25 cellular contexts compared by ENCODE assay signal in genomic region chr3:146164506-146164905, GRCh38. TPM values are rescaled to one million over a fixed set of nuclear protein-coding genes. Genes with fewer than 3 reads are reported as not detected.
DNase-seq lines count a peak whose midpoint lies in the region; FAIRE-seq and TF ChIP-seq lines count a peak whose summit lies in the region.
"Had no signal": no experiment of that assay in that cellular context is flagged by ENCODE, and none has a peak within 500 bp of the region (broad histone marks: within the 10 kb centered on the region; RNA-seq: fewer than 3 reads in every experiment).

No MANE protein-coding gene starts in this region.

- CTCF ChIA-PET in MCF 10A (lab: Yijun Ruan, JAX) = interaction anchor here (0.6 to 1.6 kb wide), 7 partner anchors 17 to 352 kb away, joined by 3 to 6 read pairs (median 4); no protein-coding TSS in a partner anchor

- H3K27ac ChIP-seq in breast epithelium (no peak overlapping the region), brain microvascular endothelial cell (peak overlapping the region; percentile 91), keratinocyte (ENCODE audit: control insufficient read depth, insufficient read depth, low read length) (peak overlapping the region; percentile 63), thyroid gland (peak overlapping the region; percentile 64 to 96 (median 95))
- H3K27ac ChIP-seq: SJCRH30 had no signal

- no peaks in the 10 kb centered on the region for H3K79me2 ChIP-seq in keratinocyte (ENCODE audit: control insufficient read depth, insufficient read depth, low read length)

- no peaks in the 10 kb centered on the region for H3K27me3 Mint-ChIP-seq in MCF 10A (ENCODE audit: insufficient read depth, unreplicated experiment)

- H3K27me3 ChIP-seq in breast epithelium (no peaks in the 10 kb centered on the region), brain microvascular endothelial cell (replicated peaks) (no peaks in the 10 kb centered on the region), keratinocyte (ENCODE audit: control insufficient read depth, extremely low read depth, insufficient read depth, low read length) (no peaks in the 10 kb centered on the region), thyroid gland (no peaks in the 10 kb centered on the region)
- H3K27me3 ChIP-seq: SJCRH30, tibial nerve had no signal

- H3K4me3 Mint-ChIP-seq in MCF 10A (ENCODE audit: unreplicated experiment) = peak overlapping the region; percentile 55
- H3K4me3 Mint-ChIP-seq: activated CD4-positive, alpha-beta T cell treated with anti-CD3 and anti-CD28 coated beads, Interleukin-2, amount 10 ng/mL, durations not matched to agents 24 days and 14 days; activated CD8-positive, alpha-beta memory T cell treated with anti-CD3 and anti-CD28 coated beads, Interleukin-2, amount 10 ng/mL, durations not matched to agents 7 days and 5 days; activated naive CD8-positive, alpha-beta T cell; activated T-helper 1 cell treated with anti-CD3 and anti-CD28 coated beads, Interleukin-12 subunit alpha, Interleukin-12 subunit beta, Interleukin-2, Interleukin-4 antibody, amounts not matched to agents 30 ng/mL and 10 ng/mL and 1 ng/mL, durations not matched to agents 14 hours and 24 hours and 36 hours; natural killer cell treated with Interleukin-12 subunit alpha and Interleukin-12 subunit beta and Interleukin-15 and Interleukin-18, amount 100 ng/mL, for 72 hours; stimulated activated memory B cell treated with anti-CD40 and anti-IgM and Interleukin-4, amounts not matched to agents 10 μg/mL and 1 μg/mL and 100 μg/mL, for 72 hours; T-helper 17 cell had no signal

- TF ChIP-seq CTCF in MCF 10A (IDR thresholded peaks at IDR 0.05; ENCODE audit: unreplicated experiment) (no peak), breast epithelium (IDR thresholded peaks at IDR 0.05) (no peak), brain microvascular endothelial cell (IDR thresholded peaks at IDR 0.05; ENCODE audit: low read depth, low read length, missing control alignments) (no peak), keratinocyte (optimal IDR thresholded peaks at IDR 0.05 in 1 of 3, IDR thresholded peaks at IDR 0.05 in 1 of 3, conservative IDR thresholded peaks at IDR 0.05 in 1 of 3; ENCODE audit: extremely low read depth in 1 of 3, insufficient read depth in 2 of 3, low read length in 3 of 3) (no peak), thyroid gland (IDR thresholded peaks at IDR 0.05) (no peak)

- no peaks in the 10 kb centered on the region for H3K9me3 Mint-ChIP-seq in MCF 10A (ENCODE audit: unreplicated experiment)
- H3K9me3 Mint-ChIP-seq: activated CD4-positive, alpha-beta T cell treated with anti-CD3 and anti-CD28 coated beads, Interleukin-2, amount 10 ng/mL, durations not matched to agents 24 days and 14 days; activated T-helper 1 cell treated with anti-CD3 and anti-CD28 coated beads, Interleukin-12 subunit alpha, Interleukin-12 subunit beta, Interleukin-2, Interleukin-4 antibody, amounts not matched to agents 30 ng/mL and 10 ng/mL and 1 ng/mL, durations not matched to agents 14 hours and 24 hours and 36 hours had no signal

- no peak for TF ChIP-seq POLR2A in breast epithelium (IDR thresholded peaks at IDR 0.05)
- TF ChIP-seq POLR2A in thyroid gland (IDR thresholded peaks at IDR 0.05) = no peak

- H3K4me1 Mint-ChIP-seq in MCF 10A (ENCODE audit: insufficient read depth, unreplicated experiment) = peaks cover 46% of the 10 kb centered on the region

- dilution Hi-C loops in keratinocyte (cut with MboI; ENCODE audit: extremely low pct_ligation_motif_present, low sequenced_read_pairs) = no loop called here

- H3K4me2 ChIP-seq in keratinocyte (ENCODE audit: control insufficient read depth, extremely low read depth, insufficient read depth, low read depth, low read length) = no peak overlapping the region

- no peak overlapping the region for H3K9ac ChIP-seq in keratinocyte (ENCODE audit: control insufficient read depth, extremely low read depth, insufficient read depth, low read length)

- H4K20me1 ChIP-seq in keratinocyte (ENCODE audit: control insufficient read depth, extremely low read depth, insufficient read depth, low read length) = no peaks in the 10 kb centered on the region

- no peaks in the 10 kb centered on the region for H3K9me1 ChIP-seq in keratinocyte (ENCODE audit: control insufficient read depth, extremely low read depth, insufficient read depth, low read length)

- no peak for FAIRE-seq in keratinocyte (lab: Jason Lieb, UNC)
- FAIRE-seq: small intestine had no signal

- in situ Hi-C loops in brain microvascular endothelial cell (cut with HindIII; ENCODE audit: low pct_ligation_motif_present, low sequenced_read_pairs) = no loop called here

- peak overlapping the region; percentile 35 for H2AFZ ChIP-seq in keratinocyte (ENCODE audit: control insufficient read depth, low read length)

- BruUV-seq in MCF 10A (replicated peaks; lab: Mats Ljungman, UMichigan) = no TSS peak

- H3K4me1 ChIP-seq in breast epithelium (peaks cover 0 to 9% of the 10 kb centered on the region in 2 donors), keratinocyte (ENCODE audit: control insufficient read depth, extremely low read depth, insufficient read depth, low read length) (peaks cover 38% of the 10 kb centered on the region), thyroid gland (peaks cover 57 to 59% of the 10 kb centered on the region in 2 donors)
- H3K4me1 ChIP-seq: BE2C, SJCRH30 had no signal

- peak overlapping the region; percentile 57 for H3K27ac Mint-ChIP-seq in MCF 10A (ENCODE audit: low read depth, unreplicated experiment)
- H3K27ac Mint-ChIP-seq: activated CD4-positive, alpha-beta T cell treated with anti-CD3 and anti-CD28 coated beads, Interleukin-2, amount 10 ng/mL, durations not matched to agents 24 days and 14 days; activated CD8-positive, alpha-beta memory T cell treated with anti-CD3 and anti-CD28 coated beads, Interleukin-2, amount 10 ng/mL, durations not matched to agents 7 days and 5 days; activated naive CD8-positive, alpha-beta T cell; activated T-helper 1 cell treated with anti-CD3 and anti-CD28 coated beads, Interleukin-12 subunit alpha, Interleukin-12 subunit beta, Interleukin-2, Interleukin-4 antibody, amounts not matched to agents 30 ng/mL and 10 ng/mL and 1 ng/mL, durations not matched to agents 14 hours and 24 hours and 36 hours; natural killer cell treated with Interleukin-12 subunit alpha and Interleukin-12 subunit beta and Interleukin-15 and Interleukin-18, amount 100 ng/mL, for 72 hours; stimulated activated memory B cell treated with anti-CD40 and anti-IgM and Interleukin-4, amounts not matched to agents 10 μg/mL and 1 μg/mL and 100 μg/mL, for 72 hours; T-helper 17 cell had no signal

- H3K36me3 Mint-ChIP-seq in MCF 10A (ENCODE audit: insufficient read depth, unreplicated experiment) = no peaks in the 10 kb centered on the region
- H3K36me3 Mint-ChIP-seq: activated CD8-positive, alpha-beta memory T cell treated with anti-CD3 and anti-CD28 coated beads, Interleukin-2, amount 10 ng/mL, durations not matched to agents 7 days and 5 days; activated naive CD8-positive, alpha-beta T cell; stimulated activated memory B cell treated with anti-CD40 and anti-IgM and Interleukin-4, amounts not matched to agents 10 μg/mL and 1 μg/mL and 100 μg/mL, for 72 hours had no signal

- no peak overlapping the region for H3K4me3 ChIP-seq in breast epithelium
- H3K4me3 ChIP-seq in brain microvascular endothelial cell (ENCODE audit: low read depth, low read length) = no peak overlapping the region
- no peak overlapping the region for H3K4me3 ChIP-seq in keratinocyte (ENCODE audit: control insufficient read depth in 2 of 3, extremely low read depth in 1 of 3, insufficient read depth in 2 of 3, low read depth in 1 of 3, low read length in 3 of 3)
- no peak overlapping the region for H3K4me3 ChIP-seq in thyroid gland (replicated peaks in 1 of 3)
- H3K4me3 ChIP-seq: HAP-1, SJCRH30, tibial nerve had no signal

- intact Hi-C loops in MCF 10A (cut with micrococcal nuclease) = loop anchor here (5.0 kb wide), 1 partner anchor 37 kb away; no protein-coding TSS in a partner anchor
- intact Hi-C loops in breast epithelium (cut with DNase I; ENCODE audit: low total_unique reads) = no loop called here
- intact Hi-C loops in thyroid gland (cut with DNase I) = no loop called here
- intact Hi-C loops in posterior cingulate gyrus (cut with DNase I) = no loop called here

- DNase-seq in MCF 10A (ENCODE audit: unreplicated experiment) = no peak
- DNase-seq in breast epithelium (ENCODE audit: low spot score in 2 of 2) = no peak
- DNase-seq in brain microvascular endothelial cell = no peak
- DNase-seq in keratinocyte (ENCODE audit: low read depth, low spot score) = no peak
- no peak for DNase-seq in thyroid gland
- no peak for DNase-seq in NCI-H1105 treated with DMSO at 0.1 percent for 48 hours (lab: John Stamatoyannopoulos, UW)
- no peak for DNase-seq in posterior cingulate gyrus
- DNase-seq in NCI-H1417 (lab: John Stamatoyannopoulos, UW) = no peak
- DNase-seq: 8988T; activated CD4-positive, alpha-beta T cell treated with anti-CD3 and anti-CD28 coated beads, Interleukin-2, amount 10 ng/mL, durations not matched to agents 24 days and 14 days; activated CD8-positive, alpha-beta memory T cell treated with anti-CD3 and anti-CD28 coated beads, Interleukin-2, amount 10 ng/mL, durations not matched to agents 7 days and 5 days; BE2C; effector memory CD4-positive, alpha-beta T cell; glutamatergic neuron; NCI-H1694; NCI-H2171 treated with DMSO at 0.1 percent for 48 hours; SJCRH30; T-helper 17 cell had no signal

- POLR2A ChIA-PET in MCF 10A (lab: Yijun Ruan, JAX) = interaction anchor here (0.6 to 1.3 kb wide), 5 partner anchors 14 to 379 kb away, joined by 3 to 4 read pairs (median 3); no protein-coding TSS in a partner anchor

- H3K36me3 ChIP-seq in breast epithelium (no peaks in the 10 kb centered on the region), brain microvascular endothelial cell (replicated peaks) (no peaks in the 10 kb centered on the region), keratinocyte (ENCODE audit: control insufficient read depth in 2 of 2, extremely low read depth in 1 of 2, insufficient read depth in 2 of 2, low read length in 2 of 2) (no peaks in the 10 kb centered on the region), thyroid gland (no peaks in the 10 kb centered on the region)
- H3K36me3 ChIP-seq: BE2C, HAP-1, SJCRH30, tibial nerve had no signal

- H3K9me3 ChIP-seq in breast epithelium = no peaks in the 10 kb centered on the region
- H3K9me3 ChIP-seq in keratinocyte (ENCODE audit: control insufficient read depth, low read depth, low read length) = no peaks in the 10 kb centered on the region
- no peaks in the 10 kb centered on the region for H3K9me3 ChIP-seq in thyroid gland
- H3K9me3 ChIP-seq: BE2C, HAP-1, SJCRH30, tibial nerve had no signal

RNA-seq across cellular contexts. Expression of gene PLOD2, which starts 3.5 kb away (rescaled TPM):
- total RNA-seq in MCF 10A (2022) = 109 and 149 TPM in 2 replicates
- 10 to 100 TPM; 33.2 to 71.5 (median 35.7) TPM for total RNA-seq in breast epithelium
- 14.3 to 30.0 TPM (median 22.3 TPM) in 3 replicates for polyA plus RNA-seq in keratinocyte
- 30.4 TPM for polyA plus RNA-seq in keratinocyte (2011; ENCODE audit: low read depth)
- polyA plus RNA-seq in keratinocyte (2011; cell fraction: cytosol; rRNA removed) = 10.6 and 19.8 TPM in 2 replicates
- 35.2 and 56.0 TPM in 2 replicates for polyA plus RNA-seq in keratinocyte (2011; cell fraction: nucleus; rRNA removed)
- polyA plus RNA-seq in keratinocyte (2012; ENCODE audit: low replicate concordance) = 8.7 and 26.0 TPM in 2 replicates
- polyA minus RNA-seq in keratinocyte = 4.1 to 27.4 TPM (median 16.5 TPM) in 3 replicates
- polyA minus RNA-seq in keratinocyte (2011; cell fraction: cytosol; rRNA and poly(A)+ RNA removed) = 19.0 TPM
- 44.4 and 89.7 TPM in 2 replicates for polyA minus RNA-seq in keratinocyte (2011; cell fraction: nucleus; rRNA and poly(A)+ RNA removed)
- 100 to 1,000 TPM; 110 to 171 (median 156) TPM for total RNA-seq in thyroid gland

Comparison
In these comparisons a context has a peak if more than half of its experiments do, and no peak if none do; other contexts are left out.
1. H3K27ac ChIP-seq: peak in brain microvascular endothelial cell (single experiment), keratinocyte (single experiment) and thyroid gland (3 of 3); none in breast epithelium (0 of 2).